Comparison of ENCODE assay signal across 8 cellular contexts in the genomic region with DNA sequence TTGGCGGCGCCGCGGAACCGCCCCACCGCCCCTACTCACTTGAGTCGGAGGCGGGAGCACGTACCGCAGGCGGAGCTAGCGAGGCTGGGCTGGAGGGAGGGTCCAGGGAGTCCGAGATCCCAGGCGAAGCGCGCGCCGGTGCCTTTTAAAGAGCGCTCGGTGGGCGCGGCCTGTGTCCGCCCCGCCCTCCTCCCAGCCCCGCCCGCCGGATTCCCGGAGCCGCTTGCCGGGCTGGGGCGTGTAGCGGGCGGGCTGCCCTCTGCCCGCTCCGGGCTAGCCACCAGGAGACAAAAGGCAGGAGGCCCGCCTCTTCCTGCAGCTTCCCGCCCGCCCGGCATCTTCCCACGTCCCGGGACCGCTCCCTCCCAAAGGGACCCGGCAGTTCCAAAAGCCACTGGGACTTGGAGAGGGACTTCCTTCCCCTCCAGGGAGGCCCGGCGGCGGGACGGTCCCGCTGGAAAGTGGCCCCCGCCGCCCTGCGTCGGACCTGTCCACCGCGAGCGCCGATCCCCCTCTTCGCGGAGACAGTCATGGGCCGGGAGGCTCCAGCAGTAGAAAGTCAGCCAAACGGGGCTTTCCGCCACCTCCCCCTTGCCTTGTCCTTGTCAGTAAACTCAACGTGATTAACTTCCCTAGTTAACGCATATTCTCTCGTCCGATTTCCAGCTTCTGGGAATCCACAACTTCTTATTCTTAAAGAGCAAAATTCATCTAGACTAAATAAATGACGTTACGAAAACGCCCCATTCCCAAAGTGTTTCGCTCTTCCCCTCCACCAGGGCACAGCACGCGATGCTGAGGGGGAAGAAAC. TPM values are rescaled to one million over a fixed set of nuclear protein-coding genes. Genes with fewer than 3 reads are reported as not detected.
DNase-seq lines count a peak whose midpoint lies in the region; ATAC-seq and TF ChIP-seq lines count a peak whose summit lies in the region.

Gene CSRP2, minus strand, starts transcription at position 121 of the 811 bp plus-strand sequence. CDS start 12,759 bp downstream, outside the sequence.

- in situ Hi-C loops in GM18951 (cut with MboI; ENCODE audit: low sequenced_read_pairs, unreplicated experiment): no loop called here

- ATAC-seq in HG03159 (IDR thresholded peaks at IDR 0.05; ENCODE audit: unreplicated experiment) (peak; percentile 82), left colon (peak; percentile 99)
- ATAC-seq in activated CD4-positive, alpha-beta T cell treated with anti-CD3 and anti-CD28 coated beads for 36 hours: peak; percentile 95

- peaks cover 37% of the 10 kb centered on the region for H3K27me3 Mint-ChIP-seq in activated CD4-positive, alpha-beta T cell treated with anti-CD3 and anti-CD28 coated beads for 36 hours

- CTCF ChIA-PET in activated CD4-positive, alpha-beta T cell treated with anti-CD3 and anti-CD28 coated beads for 36 hours (lab: Charles Lee): interaction anchor here (0.6 to 1.0 kb wide), 3 partner anchors 23 to 132 kb away, joined by 3 to 4 read pairs (median 3); no protein-coding TSS in a partner anchor

- peak within 1 kb of the TSS; percentile 23 for H3K27ac Mint-ChIP-seq in activated CD4-positive, alpha-beta T cell treated with anti-CD3 and anti-CD28 coated beads for 36 hours

- DNase-seq in AG09309 (ENCODE audit: low read depth): no peak
- peak; percentile 72 to 94 for DNase-seq in NCI-H446 (lab: John Stamatoyannopoulos, UW)
- DNase-seq in activated CD4-positive, alpha-beta T cell treated with anti-CD3 and anti-CD28 coated beads for 36 hours: peak; percentile 86
- DNase-seq in cortex of kidney (lab: John Stamatoyannopoulos, UW): peak; percentile 51
- DNase-seq in left colon: peak; percentile 81 to 87
- DNase-seq in stimulated activated CD4-positive, alpha-beta T cell treated with anti-CD3 and anti-CD28 coated beads, Interleukin-1b, Interleukin-23, amount 100 ng/mL, for 48 hours: peak; percentile 63

- H3K9me3 Mint-ChIP-seq in activated CD4-positive, alpha-beta T cell treated with anti-CD3 and anti-CD28 coated beads for 36 hours (ENCODE audit: low read depth): no peaks in the 10 kb centered on the region

- H3K4me3 Mint-ChIP-seq in activated CD4-positive, alpha-beta T cell treated with anti-CD3 and anti-CD28 coated beads for 36 hours: peak within 1 kb of the TSS; percentile 76

- peaks cover 14% of the 10 kb centered on the region for H3K4me1 Mint-ChIP-seq in activated CD4-positive, alpha-beta T cell treated with anti-CD3 and anti-CD28 coated beads for 36 hours

- TF ChIP-seq POLR2A in GM18951 (IDR thresholded peaks at IDR 0.05; ENCODE audit: extremely low read depth, insufficient read depth, insufficient read length): peak; percentile 72

- peak; percentile 39 for TF ChIP-seq CTCF in AG09309 (IDR thresholded peaks at IDR 0.05; ENCODE audit: control insufficient read depth, insufficient read depth, low read depth, low read length, missing control alignments)

- intact Hi-C loops in activated CD4-positive, alpha-beta T cell treated with anti-CD3 and anti-CD28 coated beads for 36 hours (cut with DNase I, micrococcal nuclease): loop anchor here (1.0 to 10.0 kb wide), 5 partner anchors 11 to 320 kb away; partner anchors contain the start of genes OSBPL8 (in 1 of the 2) and ZDHHC17 (in 1 of the 2)
- intact Hi-C loops in left colon (cut with DNase I, micrococcal nuclease): no loop called here

- no peaks in the 10 kb centered on the region for H3K36me3 Mint-ChIP-seq in activated CD4-positive, alpha-beta T cell treated with anti-CD3 and anti-CD28 coated beads for 36 hours (ENCODE audit: low read depth)

- POLR2A ChIA-PET in activated CD4-positive, alpha-beta T cell treated with anti-CD3 and anti-CD28 coated beads for 36 hours (lab: Charles Lee): no interaction called here

- peak within 1 kb of the TSS; percentile 87 for H3K4me3 ChIP-seq in AG09309 (ENCODE audit: control insufficient read depth, low read depth, low read length)

RNA-seq across cellular contexts. Expression of gene CSRP2, which starts in this region (rescaled TPM):
- total RNA-seq in activated CD4-positive, alpha-beta T cell treated with anti-CD3 and anti-CD28 coated beads for 36 hours: 1 to 10 TPM; 1.8 to 2.0 TPM
- 1 to 10 TPM; 5.7 to 7.8 TPM for total RNA-seq in left colon

Comparison
In these comparisons a context has a peak if more than half of its experiments do, and no peak if none do; other contexts are left out.
1. intact Hi-C loops: an anchor here in activated CD4-positive, alpha-beta T cell treated with anti-CD3 and anti-CD28 coated beads for 36 hours (1.0 to 10.0 kb wide); none called in left colon.